Comparison of ENCODE assay signal across 2 cellular contexts in genomic region chr4:168574581-168575295, GRCh38.
TF ChIP-seq lines count a peak whose summit lies in the region.

No MANE protein-coding gene starts in this region.

TF ChIP-seq in A549, 52 proteins besides CTCF, POLR2A, EP300 and RAD21 (continued from another document):
- TF ChIP-seq REST (IDR thresholded peaks at IDR 0.05) (no peak), NR3C1 (IDR thresholded peaks at IDR 0.05) (no peak), CBX2 (IDR thresholded peaks at IDR 0.05; ENCODE audit: borderline replicate concordance, low read depth) (no peak), ATOH8 (CRISPR knock-in tag; IDR thresholded peaks at IDR 0.05; ENCODE audit: low read depth) (no peak), CHD2 (IDR thresholded peaks at IDR 0.05; ENCODE audit: low read length, partially characterized antibody) (no peak), PBX3 (IDR thresholded peaks at IDR 0.05) (no peak), CEBPB (IDR thresholded peaks at IDR 0.05) (no peak), JUNB (IDR thresholded peaks at IDR 0.05) (no peak), FOSL2 (IDR thresholded peaks at IDR 0.05) (no peak), FOSL2 (CRISPR knock-in tag; IDR thresholded peaks at IDR 0.05) (no peak), CHD4 (IDR thresholded peaks at IDR 0.05; ENCODE audit: borderline replicate concordance) (no peak), ELK1 (IDR thresholded peaks at IDR 0.05; ENCODE audit: low read depth, low read length) (no peak), BCL3 (IDR thresholded peaks at IDR 0.05) (no peak), POLR2AphosphoS2 (conservative IDR thresholded peaks at IDR 0.05; ENCODE audit: low read length) (no peak)

TF ChIP-seq in SK-N-SH, 30 proteins besides CTCF, POLR2A, EP300 and RAD21 (continued from another document):
- TF ChIP-seq EZH2phosphoT487 (IDR thresholded peaks at IDR 0.05; ENCODE audit: borderline replicate concordance, low read depth) (no peak), NRF1 (IDR thresholded peaks at IDR 0.05; ENCODE audit: low read depth, low read length) (no peak), MAX (IDR thresholded peaks at IDR 0.05; ENCODE audit: low read depth) (no peak), USF2 (IDR thresholded peaks at IDR 0.05; ENCODE audit: borderline replicate concordance, low read depth, low read length) (no peak), USF1 (IDR thresholded peaks at IDR 0.05; ENCODE audit: borderline replicate concordance, low read depth) (no peak), FOSL2 (IDR thresholded peaks at IDR 0.05; ENCODE audit: borderline replicate concordance, low read depth) (peak; percentile 7; the same call in 1 of the 2 replicates), RFX5 (IDR thresholded peaks at IDR 0.05; ENCODE audit: low read length) (no peak), TEAD4 (IDR thresholded peaks at IDR 0.05; ENCODE audit: borderline replicate concordance, insufficient read depth) (no peak; the same call in 1 of the 2 replicates), REST (IDR thresholded peaks at IDR 0.05; ENCODE audit: low read depth, low read length) (no peak), NFIC (IDR thresholded peaks at IDR 0.05; ENCODE audit: borderline replicate concordance) (peak; percentile 39; the same call in 1 of the 2 replicates), FOXM1 (IDR thresholded peaks at IDR 0.05; ENCODE audit: low read depth) (no peak), TAF1 (IDR thresholded peaks at IDR 0.05; ENCODE audit: borderline replicate concordance, low read depth, low read length) (no peak), POLR2AphosphoS5 (IDR thresholded peaks at IDR 0.05; ENCODE audit: low read depth, low read length) (peak; percentile 23; the same call in 1 of the 2 replicates), JUND (IDR thresholded peaks at IDR 0.05) (peak; percentile 57), GABPA (IDR thresholded peaks at IDR 0.05; ENCODE audit: low read depth) (no peak), ZBTB33 (IDR thresholded peaks at IDR 0.05; ENCODE audit: borderline replicate concordance, low read depth) (no peak), CHD2 (IDR thresholded peaks at IDR 0.05; ENCODE audit: low read length, partially characterized antibody) (no peak), MXI1 (IDR thresholded peaks at IDR 0.05; ENCODE audit: low read depth, low read length) (no peak)
